In the genomic region with DNA sequence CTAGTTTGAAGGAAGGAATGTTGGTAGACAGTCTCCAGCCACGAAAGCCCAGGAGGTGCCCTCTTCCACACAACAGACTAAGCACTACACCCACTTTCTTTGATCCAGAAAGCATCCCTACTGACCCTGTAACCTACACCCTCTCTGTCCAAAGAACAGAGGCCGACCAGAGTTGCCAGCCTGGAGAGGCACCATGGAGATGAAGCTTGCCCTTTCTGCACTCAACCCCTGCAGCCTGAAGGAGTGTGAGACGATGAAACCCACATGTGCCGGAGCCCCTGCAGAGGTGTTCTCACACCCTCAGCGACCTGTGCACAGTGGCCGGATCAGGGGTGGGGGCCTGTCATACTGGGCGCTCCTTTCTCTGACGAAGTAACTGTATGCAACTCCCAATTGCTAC, we compare ENCODE assay signal across 28 cellular contexts.
"Had no signal": no experiment of that assay in that cellular context is flagged by ENCODE, and none has a peak within 500 bp of the region (broad histone marks: within the 10 kb centered on the region; RNA-seq: fewer than 3 reads in every experiment).

No MANE protein-coding gene starts in this region.

- H3K9me3 ChIP-seq: breast epithelium, gastrocnemius medialis, mucosa of descending colon, psoas muscle, transverse colon had no signal

- H3K36me3 ChIP-seq: breast epithelium had no signal

- H3K27ac ChIP-seq: breast epithelium, gastrocnemius medialis, parathyroid adenoma, psoas muscle, spleen, transverse colon had no signal

- H3K9me3 Mint-ChIP-seq: activated naive CD8-positive, alpha-beta T cell treated with anti-CD3 and anti-CD28 coated beads, Interleukin-2, amount 10 ng/mL, durations not matched to agents 7 days and 5 days; activated T-helper 1 cell treated with anti-CD3 and anti-CD28 coated beads, Interleukin-12 subunit alpha, Interleukin-12 subunit beta, Interleukin-2, Interleukin-4 antibody, amounts not matched to agents 30 ng/mL and 10 ng/mL and 1 ng/mL, durations not matched to agents 14 hours and 24 hours and 36 hours; central memory CD8-positive, alpha-beta T cell; natural killer cell treated with Interleukin-12 subunit alpha and Interleukin-12 subunit beta and Interleukin-15 and Interleukin-18, amount 100 ng/mL, for 72 hours; T-helper 2 cell treated with Interferon-gamma antibody and Interleukin-4, amounts not matched to agents 5 μg/mL and 100 μg/mL, for 36 hours had no signal

- H3K36me3 Mint-ChIP-seq: activated naive CD4-positive, alpha-beta T cell treated with anti-CD3 and anti-CD28 coated beads, Interleukin-2, amount 10 ng/mL, durations not matched to agents 7 days and 5 days had no signal

- H3K4me1 ChIP-seq: breast epithelium, gastrocnemius medialis, parathyroid adenoma, psoas muscle, spleen had no signal

- H3K4me1 Mint-ChIP-seq: activated naive CD8-positive, alpha-beta T cell treated with anti-CD3 and anti-CD28 coated beads, Interleukin-2, amount 10 ng/mL, durations not matched to agents 7 days and 5 days; central memory CD8-positive, alpha-beta T cell had no signal

- DNase-seq: activated CD4-positive, alpha-beta T cell treated with anti-CD3 and anti-CD28 coated beads for 36 hours; activated CD4-positive, CD25-positive, alpha-beta regulatory T cell; activated CD8-positive, alpha-beta T cell treated with anti-CD3 and anti-CD28 coated beads, Interleukin-2, amount 10 ng/mL, durations not matched to agents 7 days and 5 days; activated effector memory CD4-positive, alpha-beta T cell treated with anti-CD3 and anti-CD28 coated beads, Interleukin-2, amount 50 U/mL, for 16 hours; activated naive CD4-positive, alpha-beta T cell treated with anti-CD3 and anti-CD28 coated beads, Interleukin-2, amount 10 ng/mL, durations not matched to agents 7 days and 5 days; activated naive CD8-positive, alpha-beta T cell treated with anti-CD3 and anti-CD28 coated beads, Interleukin-2, amount 10 ng/mL, durations not matched to agents 7 days and 5 days; amniotic stem cell; dermis blood vessel endothelial cell; effector CD8-positive, alpha-beta T cell; gastrocnemius medialis; hippocampal formation; left cardiac atrium; left ventricle myocardium superior; mucosa of descending colon; nucleus accumbens; psoas muscle; spleen; stimulated activated naive CD4-positive, alpha-beta T cell treated with Interleukin-2 at 50 U/mL for 16 hours; T-helper 1 cell; transverse colon had no signal

- H3K27me3 ChIP-seq: breast epithelium, gastrocnemius medialis, spleen, transverse colon had no signal

- FAIRE-seq: colon, keratinocyte had no signal

- H3K9ac ChIP-seq: parathyroid adenoma had no signal

- ATAC-seq: activated CD4-positive, alpha-beta T cell treated with anti-CD3 and anti-CD28 coated beads for 36 hours; activated CD8-positive, alpha-beta T cell treated with anti-CD3 and anti-CD28 coated beads, Interleukin-2, amount 10 ng/mL, durations not matched to agents 7 days and 5 days; gastrocnemius medialis; left cardiac atrium; left ventricle myocardium superior; mucosa of descending colon; natural killer cell treated with Interleukin-12 subunit alpha and Interleukin-12 subunit beta and Interleukin-15 and Interleukin-18, amount 100 ng/mL, for 72 hours; psoas muscle had no signal

- H3K4me3 ChIP-seq: breast epithelium, gastrocnemius medialis, mucosa of descending colon, psoas muscle, spleen, transverse colon had no signal

- H3K79me2 ChIP-seq: parathyroid adenoma had no signal

- H3K4me3 Mint-ChIP-seq: activated CD4-positive, alpha-beta T cell treated with anti-CD3 and anti-CD28 coated beads for 36 hours; activated CD8-positive, alpha-beta T cell treated with anti-CD3 and anti-CD28 coated beads, Interleukin-2, amount 10 ng/mL, durations not matched to agents 7 days and 5 days; activated naive CD4-positive, alpha-beta T cell treated with anti-CD3 and anti-CD28 coated beads, Interleukin-2, amount 10 ng/mL, durations not matched to agents 7 days and 5 days; activated naive CD8-positive, alpha-beta T cell treated with anti-CD3 and anti-CD28 coated beads, Interleukin-2, amount 10 ng/mL, durations not matched to agents 7 days and 5 days; activated T-helper 1 cell treated with anti-CD3 and anti-CD28 coated beads, Interleukin-12 subunit alpha, Interleukin-12 subunit beta, Interleukin-2, Interleukin-4 antibody, amounts not matched to agents 30 ng/mL and 10 ng/mL and 1 ng/mL, durations not matched to agents 14 hours and 24 hours and 36 hours; central memory CD8-positive, alpha-beta T cell; natural killer cell treated with Interleukin-12 subunit alpha and Interleukin-12 subunit beta and Interleukin-15 and Interleukin-18, amount 100 ng/mL, for 72 hours; T-helper 2 cell treated with Interferon-gamma antibody and Interleukin-4, amounts not matched to agents 5 μg/mL and 100 μg/mL, for 36 hours had no signal

- H3K27ac Mint-ChIP-seq: activated CD4-positive, alpha-beta T cell treated with anti-CD3 and anti-CD28 coated beads for 36 hours; activated CD8-positive, alpha-beta T cell treated with anti-CD3 and anti-CD28 coated beads, Interleukin-2, amount 10 ng/mL, durations not matched to agents 7 days and 5 days; activated naive CD4-positive, alpha-beta T cell treated with anti-CD3 and anti-CD28 coated beads, Interleukin-2, amount 10 ng/mL, durations not matched to agents 7 days and 5 days; activated naive CD8-positive, alpha-beta T cell treated with anti-CD3 and anti-CD28 coated beads, Interleukin-2, amount 10 ng/mL, durations not matched to agents 7 days and 5 days; activated T-helper 1 cell treated with anti-CD3 and anti-CD28 coated beads, Interleukin-12 subunit alpha, Interleukin-12 subunit beta, Interleukin-2, Interleukin-4 antibody, amounts not matched to agents 30 ng/mL and 10 ng/mL and 1 ng/mL, durations not matched to agents 14 hours and 24 hours and 36 hours; natural killer cell treated with Interleukin-12 subunit alpha and Interleukin-12 subunit beta and Interleukin-15 and Interleukin-18, amount 100 ng/mL, for 72 hours; T-helper 2 cell treated with Interferon-gamma antibody and Interleukin-4, amounts not matched to agents 5 μg/mL and 100 μg/mL, for 36 hours had no signal

- H2AFZ ChIP-seq: parathyroid adenoma had no signal

- H3K27me3 Mint-ChIP-seq: activated CD4-positive, alpha-beta T cell treated with anti-CD3 and anti-CD28 coated beads for 36 hours; activated naive CD8-positive, alpha-beta T cell treated with anti-CD3 and anti-CD28 coated beads, Interleukin-2, amount 10 ng/mL, durations not matched to agents 7 days and 5 days; natural killer cell treated with Interleukin-12 subunit alpha and Interleukin-12 subunit beta and Interleukin-15 and Interleukin-18, amount 100 ng/mL, for 72 hours had no signal
